36 cellular contexts compared by ENCODE assay signal in genomic region chr9:92184041-92184564, GRCh38.
"Had no signal": no experiment of that assay in that cellular context is flagged by ENCODE, and none has a peak within 500 bp of the region (broad histone marks: within the 10 kb centered on the region; RNA-seq: fewer than 3 reads in every experiment).

No MANE protein-coding gene starts in this region.

- H3K27ac Mint-ChIP-seq: activated B cell treated with CpG ODN at 0.5 μM for 24 hours; activated CD4-positive, alpha-beta memory T cell treated with anti-CD3 and anti-CD28 coated beads for 36 hours; activated CD4-positive, alpha-beta T cell treated with anti-CD3 and anti-CD28 coated beads for 36 hours; activated CD4-positive, alpha-beta T cell treated with anti-CD3 and anti-CD28 coated beads, Interleukin-2, amount 10 ng/mL, durations not matched to agents 24 days and 14 days; activated CD8-positive, alpha-beta memory T cell treated with anti-CD3 and anti-CD28 coated beads, Interleukin-2, amount 10 ng/mL, durations not matched to agents 7 days and 5 days; activated CD8-positive, alpha-beta T cell treated with anti-CD3 and anti-CD28 coated beads, Interleukin-2, amount 10 ng/mL, durations not matched to agents 7 days and 5 days; activated naive CD4-positive, alpha-beta T cell treated with anti-CD3 and anti-CD28 coated beads for 36 hours; activated naive CD4-positive, alpha-beta T cell treated with anti-CD3 and anti-CD28 coated beads, Interleukin-2, amount 50 U/mL, for 24 hours; activated naive CD8-positive, alpha-beta T cell treated with anti-CD3 and anti-CD28 coated beads for 36 hours; activated naive CD8-positive, alpha-beta T cell treated with anti-CD3 and anti-CD28 coated beads, Interleukin-2, amount 50 U/mL, for 24 hours; activated T-helper 1 cell treated with anti-CD3 and anti-CD28 coated beads, Interleukin-12 subunit alpha, Interleukin-12 subunit beta, Interleukin-2, Interleukin-4 antibody, amounts not matched to agents 30 ng/mL and 10 ng/mL and 1 ng/mL, durations not matched to agents 14 hours and 24 hours and 36 hours; activated T-helper 2 cell treated with anti-CD3 and anti-CD28 coated beads, Interferon-gamma antibody, Interleukin-2, Interleukin-4, amounts not matched to agents 10 μg/mL and 5 μg/mL and 100 μg/mL, durations not matched to agents 14 hours and 24 hours and 36 hours; effector memory CD8-positive, alpha-beta T cell; T-helper 17 cell; T-helper 2 cell treated with Interferon-gamma antibody and Interleukin-4, amounts not matched to agents 5 μg/mL and 100 μg/mL, for 36 hours had no signal

- H3K36me3 ChIP-seq: adrenal gland, esophagus muscularis mucosa, gastrocnemius medialis, WERI-Rb-1 had no signal

- H3K9me3 ChIP-seq: adrenal gland, gastrocnemius medialis had no signal

- H3K4me3 Mint-ChIP-seq: activated B cell treated with CpG ODN at 0.5 μM for 24 hours; activated CD4-positive, alpha-beta memory T cell treated with anti-CD3 and anti-CD28 coated beads for 36 hours; activated CD4-positive, alpha-beta T cell treated with anti-CD3 and anti-CD28 coated beads for 36 hours; activated CD4-positive, alpha-beta T cell treated with anti-CD3 and anti-CD28 coated beads, Interleukin-2, amount 10 ng/mL, durations not matched to agents 24 days and 14 days; activated CD8-positive, alpha-beta memory T cell treated with anti-CD3 and anti-CD28 coated beads, Interleukin-2, amount 10 ng/mL, durations not matched to agents 7 days and 5 days; activated CD8-positive, alpha-beta T cell treated with anti-CD3 and anti-CD28 coated beads, Interleukin-2, amount 10 ng/mL, durations not matched to agents 7 days and 5 days; activated naive CD4-positive, alpha-beta T cell treated with anti-CD3 and anti-CD28 coated beads for 36 hours; activated naive CD4-positive, alpha-beta T cell treated with anti-CD3 and anti-CD28 coated beads, Interleukin-2, amount 50 U/mL, for 24 hours; activated naive CD8-positive, alpha-beta T cell treated with anti-CD3 and anti-CD28 coated beads for 36 hours; activated naive CD8-positive, alpha-beta T cell treated with anti-CD3 and anti-CD28 coated beads, Interleukin-2, amount 50 U/mL, for 24 hours; activated T-helper 1 cell treated with anti-CD3 and anti-CD28 coated beads, Interleukin-12 subunit alpha, Interleukin-12 subunit beta, Interleukin-2, Interleukin-4 antibody, amounts not matched to agents 30 ng/mL and 10 ng/mL and 1 ng/mL, durations not matched to agents 14 hours and 24 hours and 36 hours; effector memory CD8-positive, alpha-beta T cell; T-helper 17 cell; T-helper 2 cell treated with Interferon-gamma antibody and Interleukin-4, amounts not matched to agents 5 μg/mL and 100 μg/mL, for 36 hours had no signal

- DNase-seq: activated B cell treated with CpG ODN at 0.5 μM for 24 hours; activated CD4-positive, alpha-beta memory T cell treated with anti-CD3 and anti-CD28 coated beads for 36 hours; activated CD4-positive, alpha-beta T cell treated with anti-CD3 and anti-CD28 coated beads for 36 hours; activated CD4-positive, alpha-beta T cell treated with anti-CD3 and anti-CD28 coated beads, Interleukin-2, amount 10 ng/mL, durations not matched to agents 24 days and 14 days; activated CD8-positive, alpha-beta memory T cell treated with anti-CD3 and anti-CD28 coated beads, Interleukin-2, amount 10 ng/mL, durations not matched to agents 7 days and 5 days; activated CD8-positive, alpha-beta memory T cell treated with anti-CD3 and anti-CD28 coated beads, Interleukin-2, amount 50 U/mL, for 4 hours; activated CD8-positive, alpha-beta T cell treated with anti-CD3 and anti-CD28 coated beads, Interleukin-2, amount 10 ng/mL, durations not matched to agents 7 days and 5 days; activated effector memory CD4-positive, alpha-beta T cell treated with anti-CD3 and anti-CD28 coated beads, Interleukin-2, amount 50 U/mL, for 16 hours; activated naive CD4-positive, alpha-beta T cell treated with anti-CD3 and anti-CD28 coated beads for 36 hours; activated naive CD8-positive, alpha-beta T cell treated with anti-CD3 and anti-CD28 coated beads for 36 hours; activated naive CD8-positive, alpha-beta T cell treated with anti-CD3 and anti-CD28 coated beads, Interleukin-2, amount 50 U/mL, for 24 hours; activated T-cell treated with anti-CD3 and anti-CD28 coated beads, Interleukin-2, amount 50 U/mL, for 1 hour; activated T-cell treated with anti-CD3 and anti-CD28 coated beads, Interleukin-2, amount 50 U/mL, for 48 hours; adrenal gland; amygdala; aorta; body of pancreas; caudate nucleus; cortex of kidney; dermis blood vessel endothelial cell; effector CD4-positive, alpha-beta T cell; effector memory CD8-positive, alpha-beta T cell; foreskin keratinocyte; gastrocnemius medialis; glutamatergic neuron; T-helper 1 cell; T-helper 17 cell; T1000; WERI-Rb-1 had no signal

- H3K27me3 ChIP-seq: adrenal gland, body of pancreas, foreskin keratinocyte, gastrocnemius medialis had no signal

- H3K9me3 Mint-ChIP-seq: activated B cell treated with CpG ODN at 0.5 μM for 24 hours; activated CD4-positive, alpha-beta memory T cell treated with anti-CD3 and anti-CD28 coated beads for 36 hours; activated naive CD4-positive, alpha-beta T cell treated with anti-CD3 and anti-CD28 coated beads for 36 hours; activated naive CD4-positive, alpha-beta T cell treated with anti-CD3 and anti-CD28 coated beads, Interleukin-2, amount 50 U/mL, for 24 hours; activated naive CD8-positive, alpha-beta T cell treated with anti-CD3 and anti-CD28 coated beads for 36 hours; activated naive CD8-positive, alpha-beta T cell treated with anti-CD3 and anti-CD28 coated beads, Interleukin-2, amount 50 U/mL, for 24 hours; activated T-helper 1 cell treated with anti-CD3 and anti-CD28 coated beads, Interleukin-12 subunit alpha, Interleukin-12 subunit beta, Interleukin-2, Interleukin-4 antibody, amounts not matched to agents 30 ng/mL and 10 ng/mL and 1 ng/mL, durations not matched to agents 14 hours and 24 hours and 36 hours; activated T-helper 2 cell treated with anti-CD3 and anti-CD28 coated beads, Interferon-gamma antibody, Interleukin-2, Interleukin-4, amounts not matched to agents 10 μg/mL and 5 μg/mL and 100 μg/mL, durations not matched to agents 14 hours and 24 hours and 36 hours; effector memory CD8-positive, alpha-beta T cell; T-helper 2 cell treated with Interferon-gamma antibody and Interleukin-4, amounts not matched to agents 5 μg/mL and 100 μg/mL, for 36 hours had no signal

- H3K36me3 Mint-ChIP-seq: activated CD4-positive, alpha-beta memory T cell treated with anti-CD3 and anti-CD28 coated beads for 36 hours; activated CD8-positive, alpha-beta memory T cell treated with anti-CD3 and anti-CD28 coated beads, Interleukin-2, amount 10 ng/mL, durations not matched to agents 7 days and 5 days; activated naive CD4-positive, alpha-beta T cell treated with anti-CD3 and anti-CD28 coated beads, Interleukin-2, amount 50 U/mL, for 24 hours; activated naive CD8-positive, alpha-beta T cell treated with anti-CD3 and anti-CD28 coated beads for 36 hours had no signal

- FAIRE-seq: colon had no signal

- H3K4me3 ChIP-seq: adrenal gland, body of pancreas, esophagus muscularis mucosa, gastrocnemius medialis had no signal

- H3K27me3 Mint-ChIP-seq: activated CD4-positive, alpha-beta memory T cell treated with anti-CD3 and anti-CD28 coated beads for 36 hours; activated naive CD4-positive, alpha-beta T cell treated with anti-CD3 and anti-CD28 coated beads, Interleukin-2, amount 50 U/mL, for 24 hours; activated naive CD8-positive, alpha-beta T cell treated with anti-CD3 and anti-CD28 coated beads for 36 hours had no signal

- H3K4me1 ChIP-seq: body of pancreas, foreskin keratinocyte, gastrocnemius medialis had no signal

- ATAC-seq: activated CD4-positive, alpha-beta T cell treated with anti-CD3 and anti-CD28 coated beads for 36 hours; activated CD4-positive, CD25-positive, alpha-beta regulatory T cell treated with anti-CD3 and anti-CD28 coated beads, Interleukin-2, amount 50 U/mL, for 24 hours; activated CD8-positive, alpha-beta memory T cell treated with anti-CD3 and anti-CD28 coated beads, Interleukin-2, amount 10 ng/mL, durations not matched to agents 7 days and 5 days; activated CD8-positive, alpha-beta T cell treated with anti-CD3 and anti-CD28 coated beads, Interleukin-2, amount 10 ng/mL, durations not matched to agents 7 days and 5 days; activated naive CD8-positive, alpha-beta T cell treated with anti-CD3 and anti-CD28 coated beads, Interleukin-2, amount 50 U/mL, for 24 hours; body of pancreas; effector memory CD8-positive, alpha-beta T cell; foreskin keratinocyte; gastrocnemius medialis; T-helper 17 cell had no signal

- H3K4me1 Mint-ChIP-seq: activated CD4-positive, alpha-beta T cell treated with anti-CD3 and anti-CD28 coated beads for 36 hours; activated CD4-positive, alpha-beta T cell treated with anti-CD3 and anti-CD28 coated beads, Interleukin-2, amount 10 ng/mL, durations not matched to agents 24 days and 14 days; activated naive CD4-positive, alpha-beta T cell treated with anti-CD3 and anti-CD28 coated beads, Interleukin-2, amount 50 U/mL, for 24 hours; activated naive CD8-positive, alpha-beta T cell treated with anti-CD3 and anti-CD28 coated beads for 36 hours; activated naive CD8-positive, alpha-beta T cell treated with anti-CD3 and anti-CD28 coated beads, Interleukin-2, amount 50 U/mL, for 24 hours had no signal

- H3K27ac ChIP-seq: adrenal gland, body of pancreas, esophagus muscularis mucosa, foreskin keratinocyte, gastrocnemius medialis, WERI-Rb-1 had no signal
